Comparison of ENCODE assay signal across 27 cellular contexts in the genomic region with DNA sequence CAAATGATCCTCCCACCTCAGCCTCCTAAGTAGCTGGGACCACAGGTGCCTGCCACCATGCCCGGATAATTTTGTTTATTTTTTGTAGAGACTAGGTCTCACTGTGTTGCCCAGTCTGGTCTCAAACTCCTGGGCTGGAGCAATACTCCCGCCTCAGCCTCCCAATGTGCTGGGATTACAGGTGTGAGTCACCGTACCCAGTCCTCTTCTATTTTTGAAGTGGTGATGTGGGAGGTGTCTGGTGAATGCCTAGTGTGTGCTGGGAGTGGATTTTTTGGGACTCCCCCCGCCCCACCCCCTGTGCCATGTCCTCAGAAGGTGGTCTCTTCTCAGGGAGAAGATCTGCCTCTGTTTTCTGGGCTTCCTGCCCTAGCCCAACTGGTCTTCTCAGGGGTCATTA. TPM values are rescaled to one million over a fixed set of nuclear protein-coding genes. Genes with fewer than 3 reads are reported as not detected.
A peak's percentile ranks its signal among the peaks of the same experiment; 100 is the strongest.
DNase-seq lines count a peak whose midpoint lies in the region; TF ChIP-seq lines count a peak whose summit lies in the region.
"Had no signal": no experiment of that assay in that cellular context is flagged by ENCODE, and none has a peak within 500 bp of the region (broad histone marks: within the 10 kb centered on the region; RNA-seq: fewer than 3 reads in every experiment).

No MANE protein-coding gene starts in this region.

- TF ChIP-seq CTCF in MCF 10A (IDR thresholded peaks at IDR 0.05; ENCODE audit: unreplicated experiment) (no peak), mammary epithelial cell (conservative IDR thresholded peaks at IDR 0.05 in 1 of 2, IDR thresholded peaks at IDR 0.05 in 1 of 2; ENCODE audit: extremely low read depth in 1 of 2, insufficient read depth in 1 of 2, low read depth in 1 of 2, low read length in 2 of 2) (no peak), glutamatergic neuron (IDR thresholded peaks at IDR 0.05; ENCODE audit: partially characterized antibody, unreplicated experiment) (no peak)

- H3K4me1 Mint-ChIP-seq in MCF 10A (ENCODE audit: insufficient read depth, unreplicated experiment): no peaks in the 10 kb centered on the region
- peaks cover 27% of the 10 kb centered on the region for H3K4me1 Mint-ChIP-seq in glutamatergic neuron (ENCODE audit: low read depth, unreplicated experiment)

- H3K27ac Mint-ChIP-seq in MCF 10A (ENCODE audit: low read depth, unreplicated experiment) (no peak overlapping the region), glutamatergic neuron (ENCODE audit: unreplicated experiment) (peak overlapping the region; percentile 33)
- H3K27ac Mint-ChIP-seq: HFFc6 had no signal

- H3K27me3 ChIP-seq in mammary epithelial cell (ENCODE audit: insufficient read depth, low read length): no peaks in the 10 kb centered on the region

- intact Hi-C loops in MCF 10A (cut with micrococcal nuclease) (no loop called here), mammary epithelial cell (cut with micrococcal nuclease) (no loop called here)

- H3K9me3 ChIP-seq in mammary epithelial cell (replicated peaks; ENCODE audit: insufficient read depth, low read length): no peaks in the 10 kb centered on the region
- H3K9me3 ChIP-seq: Caco-2 had no signal

- CTCF ChIA-PET in MCF 10A (lab: Yijun Ruan, JAX): no interaction called here
- CTCF ChIA-PET in mammary epithelial cell (lab: Charles Lee; ENCODE audit: low non-redundant PET): no interaction called here

- no peak overlapping the region for H2AFZ ChIP-seq in mammary epithelial cell (ENCODE audit: low read depth, low read length)
- H2AFZ ChIP-seq: GM23248 had no signal

- H3K36me3 ChIP-seq in mammary epithelial cell (ENCODE audit: insufficient read depth, low read length): no peaks in the 10 kb centered on the region

- BruUV-seq in MCF 10A (replicated peaks; lab: Mats Ljungman, UMichigan) (no TSS peak), mammary epithelial cell (replicated peaks; lab: Mats Ljungman, UMichigan) (no TSS peak)

- H3K9ac ChIP-seq in mammary epithelial cell (ENCODE audit: insufficient read depth, low read length): no peak overlapping the region
- H3K9ac ChIP-seq: GM23248 had no signal

- H3K27ac ChIP-seq in mammary epithelial cell (ENCODE audit: insufficient read depth, low read depth, low read length): no peak overlapping the region
- H3K27ac ChIP-seq: GM23248 had no signal

- no peaks in the 10 kb centered on the region for H4K20me1 ChIP-seq in mammary epithelial cell (ENCODE audit: insufficient read depth, low read length)

- H3K27me3 Mint-ChIP-seq in MCF 10A (ENCODE audit: insufficient read depth, unreplicated experiment) (no peaks in the 10 kb centered on the region), glutamatergic neuron (ENCODE audit: unreplicated experiment) (no peaks in the 10 kb centered on the region)

- in situ Hi-C loops in mammary epithelial cell (cut with MboI; ENCODE audit: low sequenced_read_pairs in 2 of 2): no loop called here

- dilution Hi-C loops in mammary epithelial cell (cut with HindIII; ENCODE audit: low sequenced_read_pairs): no loop called here

- H3K79me2 ChIP-seq in mammary epithelial cell (ENCODE audit: insufficient read depth, low read length): no peaks in the 10 kb centered on the region

- H3K4me1 ChIP-seq in mammary epithelial cell (ENCODE audit: insufficient read depth, low read length): peaks cover 34% of the 10 kb centered on the region
- H3K4me1 ChIP-seq: Caco-2 had no signal

- H3K9me3 Mint-ChIP-seq in MCF 10A (ENCODE audit: unreplicated experiment) (no peaks in the 10 kb centered on the region), glutamatergic neuron (ENCODE audit: unreplicated experiment) (peaks cover 10% of the 10 kb centered on the region)
- H3K9me3 Mint-ChIP-seq: HFFc6 had no signal

- H3K4me3 ChIP-seq in mammary epithelial cell (replicated peaks in 1 of 3; ENCODE audit: insufficient read depth in 1 of 3, low read depth in 2 of 3, low read length in 3 of 3): no peak overlapping the region
- H3K4me3 ChIP-seq: GM12878, GM23248 had no signal

- peak; percentile 13 for DNase-seq in MCF 10A (ENCODE audit: unreplicated experiment)
- DNase-seq in mammary epithelial cell: no peak
- peak; percentile 98 for DNase-seq in NCI-H69 (lab: John Stamatoyannopoulos, UW)
- no peak for DNase-seq in glutamatergic neuron
- no peak for DNase-seq in AML-193 (lab: John Stamatoyannopoulos, UW)
- DNase-seq in stimulated activated CD4-positive, alpha-beta T cell treated with anti-CD3 and anti-CD28 coated beads, Interleukin-4, amount 100 ng/mL, for 4 hours: no peak
- no peak for DNase-seq in NCI-H2171 (lab: John Stamatoyannopoulos, UW)
- DNase-seq: C1 segment of cervical spinal cord; Caco-2; CD4-positive, alpha-beta memory T cell; DMS79; EL; GDM1; GM23248; HFFc6; KBM-7; MM.1S; NCI-H2029; NCI-H524; NCI-H774; PC-3 had no signal

- WGBS in mammary epithelial cell (ENCODE audit: low coverage, missing lambda C conversion rate): 69% methylated on average over 4 of the region's 4 CpGs

- POLR2A ChIA-PET in MCF 10A (lab: Yijun Ruan, JAX): no interaction called here

- no peak overlapping the region for H3K4me3 Mint-ChIP-seq in MCF 10A (ENCODE audit: unreplicated experiment)
- H3K4me3 Mint-ChIP-seq in glutamatergic neuron (ENCODE audit: unreplicated experiment): no peak overlapping the region
- H3K4me3 Mint-ChIP-seq: CD4-positive, alpha-beta memory T cell; HFFc6 had no signal

- no peaks in the 10 kb centered on the region for H3K36me3 Mint-ChIP-seq in MCF 10A (ENCODE audit: insufficient read depth, unreplicated experiment)
- peaks cover 8% of the 10 kb centered on the region for H3K36me3 Mint-ChIP-seq in glutamatergic neuron (ENCODE audit: unreplicated experiment)
- H3K36me3 Mint-ChIP-seq: CD4-positive, alpha-beta memory T cell had no signal

- no peak overlapping the region for H3K4me2 ChIP-seq in mammary epithelial cell (ENCODE audit: insufficient read depth, low read depth, low read length)

RNA-seq across cellular contexts. Expression of gene CLDN20, which starts 47.9 kb away (rescaled TPM):
- total RNA-seq in MCF 10A (2022): not detected in 2 replicates
- total RNA-seq in mammary epithelial cell: under 1 TPM in 1 of 2 donors, not detected in 1; 0.26 TPM
- polyA plus RNA-seq in mammary epithelial cell: not detected
- polyA minus RNA-seq in mammary epithelial cell: not detected
- not detected for total RNA-seq in glutamatergic neuron (ENCODE audit: unreplicated experiment)
- total RNA-seq: Caco-2; CD4-positive, alpha-beta memory T cell; GM12878; GM23248; H7; HFFc6; LHCN-M2; PC-3; RPMI7951; SK-MEL-5 had no signal
- polyA plus RNA-seq: AG04450; CD4-positive, alpha-beta memory T cell; GM23248 had no signal

Comparison
In these comparisons a context has a peak if more than half of its experiments do, and no peak if none do; other contexts are left out.
1. DNase-seq: peak in MCF 10A (single experiment) and NCI-H69 (single experiment); none in mammary epithelial cell (single experiment), glutamatergic neuron (single experiment), AML-193 (0 of 2), stimulated activated CD4-positive, alpha-beta T cell treated with anti-CD3 and anti-CD28 coated beads, Interleukin-4, amount 100 ng/mL, for 4 hours (0 of 2) and NCI-H2171 (single experiment).